ENCODE assay signal across 35 cellular contexts in the genomic region with DNA sequence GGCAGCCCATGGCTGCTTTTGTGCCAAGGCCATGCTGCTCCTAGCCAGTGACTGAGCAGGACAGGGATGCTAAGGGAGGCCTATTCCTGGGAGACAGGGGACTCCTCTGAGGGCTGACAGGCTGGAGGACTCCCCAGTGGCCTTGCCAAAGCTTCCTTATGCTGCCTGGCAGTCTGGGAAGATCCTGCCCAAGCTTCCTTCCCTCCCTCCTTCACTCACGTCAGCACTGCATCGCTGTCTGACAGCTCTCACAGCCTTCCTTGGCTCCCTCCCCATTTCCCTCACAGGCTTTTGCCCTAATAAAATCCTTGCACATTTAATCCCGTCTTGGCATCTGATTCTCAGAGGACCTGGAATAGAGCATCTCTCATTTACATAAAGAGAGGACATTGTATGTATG. TPM values are rescaled to one million over a fixed set of nuclear protein-coding genes. Genes with fewer than 3 reads are reported as not detected.
"Had no signal": no experiment of that assay in that cellular context is flagged by ENCODE, and none has a peak within 500 bp of the region (broad histone marks: within the 10 kb centered on the region; RNA-seq: fewer than 3 reads in every experiment).

No MANE protein-coding gene starts in this region.

- H3K36me3 Mint-ChIP-seq: activated naive CD4-positive, alpha-beta T cell treated with anti-CD3 and anti-CD28 coated beads, Interleukin-2, amount 50 U/mL, for 72 hours; immature natural killer cell; naive thymus-derived CD4-positive, alpha-beta T cell had no signal

- H3K27me3 ChIP-seq: body of pancreas, testis, uterus had no signal

- H3K9me3 Mint-ChIP-seq: activated CD8-positive, alpha-beta T cell treated with anti-CD3 and anti-CD28 coated beads for 36 hours; activated naive CD4-positive, alpha-beta T cell treated with anti-CD3 and anti-CD28 coated beads, Interleukin-2, amount 50 U/mL, for 72 hours; activated T-cell treated with anti-CD3 and anti-CD28 coated beads, Interleukin-2, amount 50 U/mL, for 72 hours; effector memory CD8-positive, alpha-beta T cell; immature natural killer cell; naive thymus-derived CD4-positive, alpha-beta T cell; neural crest cell; T-helper 1 cell treated with Interleukin-12 subunit alpha and Interleukin-12 subunit beta and Interleukin-4 antibody, amounts not matched to agents 30 μg/mL and 1 μg/mL, for 36 hours had no signal

- H3K27ac Mint-ChIP-seq: activated CD8-positive, alpha-beta T cell treated with anti-CD3 and anti-CD28 coated beads for 36 hours; activated naive CD4-positive, alpha-beta T cell treated with anti-CD3 and anti-CD28 coated beads, Interleukin-2, amount 50 U/mL, for 72 hours; activated T-cell treated with anti-CD3 and anti-CD28 coated beads, Interleukin-2, amount 50 U/mL, for 72 hours; effector memory CD8-positive, alpha-beta T cell; immature natural killer cell; T-helper 1 cell treated with Interleukin-12 subunit alpha and Interleukin-12 subunit beta and Interleukin-4 antibody, amounts not matched to agents 30 μg/mL and 1 μg/mL, for 36 hours had no signal

- H3K4me3 ChIP-seq: body of pancreas, cardiac muscle cell, gastroesophageal sphincter, smooth muscle cell, testis, uterus had no signal

- DNase-seq: activated CD4-positive, alpha-beta T cell treated with anti-CD3 and anti-CD28 coated beads, Interleukin-2, amount 50 U/mL, for 1 hour; activated CD4-positive, CD25-positive, alpha-beta regulatory T cell treated with anti-CD3 and anti-CD28 coated beads, Interleukin-2, amount 50 U/mL, for 72 hours; activated CD8-positive, alpha-beta T cell treated with anti-CD3 and anti-CD28 coated beads for 36 hours; activated naive CD4-positive, alpha-beta T cell; activated T-cell treated with anti-CD3 and anti-CD28 coated beads, Interleukin-2, amount 50 U/mL, for 72 hours; anterior cingulate cortex; body of pancreas; cortex of kidney; effector memory CD8-positive, alpha-beta T cell; erythroblast; head of caudate nucleus; hypothalamus; immature natural killer cell; kidney; mammary epithelial cell; naive thymus-derived CD4-positive, alpha-beta T cell; stimulated activated CD4-positive, alpha-beta T cell treated with anti-CD3 and anti-CD28 coated beads, Interleukin-15, amount 100 ng/mL, for 24 hours; stimulated activated CD4-positive, alpha-beta T cell treated with anti-CD3 and anti-CD28 coated beads, Interleukin-2, amount 100 ng/mL, for 24 hours; stimulated activated naive CD4-positive, alpha-beta T cell treated with Interleukin-2 at 50 U/mL for 16 hours; SW 1271; T-helper 9 cell; testis; trophoblast cell; uterus had no signal

- H3K4me3 Mint-ChIP-seq: activated CD8-positive, alpha-beta T cell treated with anti-CD3 and anti-CD28 coated beads for 36 hours; activated T-cell treated with anti-CD3 and anti-CD28 coated beads, Interleukin-2, amount 50 U/mL, for 72 hours; effector memory CD8-positive, alpha-beta T cell; immature natural killer cell; naive thymus-derived CD4-positive, alpha-beta T cell; neural crest cell; T-helper 1 cell treated with Interleukin-12 subunit alpha and Interleukin-12 subunit beta and Interleukin-4 antibody, amounts not matched to agents 30 μg/mL and 1 μg/mL, for 36 hours had no signal

- H3K27ac ChIP-seq: body of pancreas, cardiac muscle cell, gastroesophageal sphincter, testis, uterus had no signal

- H3K4me1 Mint-ChIP-seq: immature natural killer cell; naive thymus-derived CD4-positive, alpha-beta T cell had no signal

- H3K4me2 ChIP-seq: smooth muscle cell had no signal

- H3K4me1 ChIP-seq: body of pancreas, testis, uterus had no signal

- H3K36me3 ChIP-seq: cardiac muscle cell, gastroesophageal sphincter, uterus had no signal

- H3K9me3 ChIP-seq: body of pancreas, gastroesophageal sphincter, testis, uterus had no signal

RNA-seq across cellular contexts. Expression of a gene that starts 26.5 kb away (rescaled TPM):
- total RNA-seq: activated CD8-positive, alpha-beta T cell treated with anti-CD3 and anti-CD28 coated beads for 36 hours; activated naive CD4-positive, alpha-beta T cell treated with anti-CD3 and anti-CD28 coated beads, Interleukin-2, amount 50 U/mL, for 72 hours; activated T-cell treated with anti-CD3 and anti-CD28 coated beads, Interleukin-2, amount 50 U/mL, for 72 hours; chondrocyte; fibroblast of villous mesenchyme; liver; mammary epithelial cell; naive thymus-derived CD4-positive, alpha-beta T cell; osteoblast; sciatic nerve; smooth muscle cell had no signal
- polyA plus RNA-seq: cardiac muscle cell; immature natural killer cell; liver; mammary epithelial cell; naive thymus-derived CD4-positive, alpha-beta T cell; smooth muscle cell had no signal

RNA-seq across cellular contexts. Expression of a gene that starts 58.1 kb away (rescaled TPM):
- total RNA-seq: smooth muscle cell had no signal
- polyA plus RNA-seq: smooth muscle cell had no signal
